In the genomic region with DNA sequence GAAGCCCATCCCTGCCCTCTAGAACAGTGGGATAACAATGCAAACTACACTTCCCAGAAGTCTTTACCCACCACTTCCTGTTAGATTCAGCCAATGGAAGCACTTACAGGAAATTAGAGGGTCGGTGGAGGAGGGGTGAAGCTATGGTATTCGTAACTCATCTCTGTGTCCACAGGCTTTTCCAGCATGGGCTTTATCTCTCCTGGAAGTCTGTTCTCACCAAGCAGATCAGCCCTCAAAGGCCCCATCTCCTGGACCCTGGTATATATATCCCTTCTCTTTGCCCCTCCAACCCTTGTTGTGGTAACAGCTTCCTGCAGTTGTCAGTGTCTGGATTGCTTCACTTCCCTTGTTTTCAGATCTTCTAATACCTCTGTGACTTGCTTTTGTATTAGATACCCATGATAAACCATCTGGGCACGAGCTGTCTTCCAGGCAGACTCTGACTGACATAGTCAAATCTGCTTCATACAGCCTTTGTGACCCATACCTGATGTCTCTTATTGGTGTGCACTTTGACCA, we compare ENCODE assay signal across 8 cellular contexts.
DNase-seq lines count a peak whose midpoint lies in the region; ATAC-seq and TF ChIP-seq lines count a peak whose summit lies in the region.

No MANE protein-coding gene starts in this region.

- peak overlapping the region; percentile 40 for H4K5ac ChIP-seq in mesendoderm (ENCODE audit: low read length)

- H2BK15ac ChIP-seq in mesendoderm (replicated peaks; ENCODE audit: low read depth): no peak overlapping the region

- H3K56ac ChIP-seq in mesendoderm (ENCODE audit: low read length): peak overlapping the region; percentile 73

- H3F3A ChIP-seq in OCI-LY1 (ENCODE audit: insufficient read depth, low read length): no peaks in the 10 kb centered on the region

- H3K18ac ChIP-seq in mesendoderm (ENCODE audit: low read length): peak overlapping the region; percentile 70

- no peaks in the 10 kb centered on the region for H3K9me3 ChIP-seq in OCI-LY1 (ENCODE audit: low read length)
- H3K9me3 ChIP-seq in upper lobe of right lung: no peaks in the 10 kb centered on the region

- H4K8ac ChIP-seq in mesendoderm (ENCODE audit: low read depth, low read length): peak overlapping the region; percentile 16

- H3K27ac ChIP-seq in OCI-LY1 (ENCODE audit: low read depth, low read length, poor library complexity, severe bottlenecking) (no peak overlapping the region), mesendoderm (ENCODE audit: low read depth, low read length) (no peak overlapping the region), upper lobe of right lung (peak overlapping the region; percentile 44)

- no peaks in the 10 kb centered on the region for H3K79me1 ChIP-seq in mesendoderm (ENCODE audit: low read length)

- intact Hi-C loops in Right ventricle myocardium inferior (cut with DNase I): no loop called here
- intact Hi-C loops in cardiac septum (cut with DNase I): no loop called here
- intact Hi-C loops in upper lobe of right lung (cut with DNase I): no loop called here

- no peaks in the 10 kb centered on the region for H3K36me3 ChIP-seq in OCI-LY1 (ENCODE audit: insufficient read depth, low read length)
- H3K36me3 ChIP-seq in mesendoderm (ENCODE audit: control insufficient read depth, insufficient read depth, low read length): no peaks in the 10 kb centered on the region
- no peaks in the 10 kb centered on the region for H3K36me3 ChIP-seq in upper lobe of right lung

- H3K4me3 ChIP-seq in OCI-LY1 (ENCODE audit: low read depth, low read length, poor library complexity, severe bottlenecking) (peak overlapping the region; percentile 65), choroid plexus epithelial cell (ENCODE audit: low read depth, low read length) (peak overlapping the region; percentile 17), mesendoderm (ENCODE audit: low read length) (no peak overlapping the region), upper lobe of right lung (peak overlapping the region; percentile 50)

- no peaks in the 10 kb centered on the region for H3K27me3 ChIP-seq in OCI-LY1 (ENCODE audit: insufficient read depth, low read length)
- H3K27me3 ChIP-seq in mesendoderm (ENCODE audit: insufficient read depth, low read length, poor library complexity): no peaks in the 10 kb centered on the region
- no peaks in the 10 kb centered on the region for H3K27me3 ChIP-seq in upper lobe of right lung

- TF ChIP-seq CTCF in OCI-LY1 (IDR thresholded peaks at IDR 0.05; ENCODE audit: low read length): no peak
- no peak for TF ChIP-seq CTCF in choroid plexus epithelial cell (conservative IDR thresholded peaks at IDR 0.05; ENCODE audit: low read depth, low read length)
- no peak for TF ChIP-seq CTCF in upper lobe of right lung (IDR thresholded peaks at IDR 0.05)

- peak; percentile 75 for ATAC-seq in Right ventricle myocardium inferior
- ATAC-seq in HG03378 (IDR thresholded peaks at IDR 0.05; ENCODE audit: unreplicated experiment): peak; percentile 71
- peak; percentile 90 for ATAC-seq in upper lobe of right lung
- no peak for ATAC-seq in GM19455 (IDR thresholded peaks at IDR 0.05; ENCODE audit: unreplicated experiment)

- H3K9me2 ChIP-seq in OCI-LY1 (ENCODE audit: low read depth, low read length): no peaks in the 10 kb centered on the region

- DNase-seq in Right ventricle myocardium inferior (ENCODE audit: missing footprints): no peak
- no peak for DNase-seq in cardiac septum (ENCODE audit: low spot score)
- peak; percentile 5 for DNase-seq in choroid plexus epithelial cell (ENCODE audit: low read depth)
- peak; percentile 93 for DNase-seq in mesendoderm
- DNase-seq in upper lobe of right lung: no peak

- no peak overlapping the region for H3K23ac ChIP-seq in mesendoderm (ENCODE audit: low read length)

- H2AK5ac ChIP-seq in mesendoderm (ENCODE audit: low read length): no peak overlapping the region

- no peak overlapping the region for H2BK5ac ChIP-seq in mesendoderm (ENCODE audit: low read length)

- no CpG with 5 or more reads among the region's 3 CpGs for WGBS in mesendoderm (ENCODE audit: extremely low coverage, insufficient coverage, low lambda C conversion rate)

- H3K79me2 ChIP-seq in OCI-LY1 (ENCODE audit: insufficient read depth, low read length) (no peaks in the 10 kb centered on the region), mesendoderm (ENCODE audit: control insufficient read depth, insufficient read depth, low read length) (no peaks in the 10 kb centered on the region)

- H3K4me2 ChIP-seq in OCI-LY1 (ENCODE audit: low read length) (peak overlapping the region; percentile 85), mesendoderm (ENCODE audit: low read length) (peak overlapping the region; percentile 56)

- peak overlapping the region; percentile 60; the same call in 1 of the 2 replicates for H3K9ac ChIP-seq in OCI-LY1 (ENCODE audit: low read length)
- peak overlapping the region; percentile 54 for H3K9ac ChIP-seq in mesendoderm (ENCODE audit: low read length)

- H3K4me1 ChIP-seq in OCI-LY1 (ENCODE audit: insufficient read depth, low read length, severe bottlenecking): peaks cover 14% of the 10 kb centered on the region
- peaks cover 2% of the 10 kb centered on the region for H3K4me1 ChIP-seq in mesendoderm (ENCODE audit: control insufficient read depth, low read depth, low read length)
- no peaks in the 10 kb centered on the region for H3K4me1 ChIP-seq in upper lobe of right lung

- H4K20me1 ChIP-seq in OCI-LY1 (ENCODE audit: insufficient read depth, low read length): no peaks in the 10 kb centered on the region

- H2AFZ ChIP-seq in OCI-LY1 (ENCODE audit: low read length): peak overlapping the region; percentile 98

- H2BK120ac ChIP-seq in mesendoderm (ENCODE audit: low read depth, low read length): no peak overlapping the region

- peak overlapping the region; percentile 40 for H3K4ac ChIP-seq in mesendoderm (ENCODE audit: low read depth, low read length)

Comparison
In these comparisons a context has a peak if more than half of its experiments do, and no peak if none do; other contexts are left out.
1. DNase-seq: peak in choroid plexus epithelial cell (single experiment) and mesendoderm (single experiment); none in Right ventricle myocardium inferior (single experiment), cardiac septum (single experiment) and upper lobe of right lung (single experiment).